ENCODE assay signal across 7 cellular contexts in the genomic region with DNA sequence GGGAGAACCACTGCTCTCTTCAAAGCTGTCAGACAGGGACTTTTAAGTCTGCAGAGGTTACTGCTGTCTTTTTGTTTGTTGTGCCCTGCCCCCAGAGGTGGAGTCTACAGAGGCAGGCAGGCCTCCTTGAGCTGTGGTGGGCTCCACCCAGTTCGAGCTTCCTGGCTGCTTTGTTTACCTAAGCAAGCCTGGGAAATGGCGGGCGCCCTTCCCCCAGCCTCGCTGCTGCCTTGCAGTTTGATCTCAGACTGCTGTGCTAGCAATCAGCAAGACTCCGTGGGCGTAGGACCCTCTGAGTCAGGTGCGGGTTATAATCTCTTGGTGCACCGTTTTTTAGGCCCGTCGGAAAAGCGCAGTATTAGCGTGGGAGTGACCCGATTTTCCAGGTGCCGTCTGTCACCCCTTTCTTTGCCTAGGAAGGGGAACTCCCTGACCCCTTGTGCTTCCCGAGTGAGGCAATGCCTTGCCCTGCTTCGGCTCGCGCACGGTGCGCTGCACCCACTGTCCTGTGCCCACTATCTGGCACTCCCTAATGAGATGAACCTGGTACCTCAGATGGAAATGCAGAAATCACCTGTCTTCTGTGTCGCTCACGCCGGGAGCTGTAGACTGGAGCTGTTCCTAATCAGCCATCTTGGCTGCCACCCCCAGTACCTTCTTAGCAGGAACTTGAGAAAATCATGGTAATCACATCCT. TPM values are rescaled to one million over a fixed set of nuclear protein-coding genes. Genes with fewer than 3 reads are reported as not detected.
DNase-seq lines count a peak whose midpoint lies in the region; ATAC-seq, FAIRE-seq and TF ChIP-seq lines count a peak whose summit lies in the region.
"Not testable (repeated sequence)": the region's sequence is repeated elsewhere in the genome, so short reads cannot be mapped to it uniquely, and the experiment has no call there.

No MANE protein-coding gene starts in this region.

- not testable (repeated sequence) for H3K36me3 ChIP-seq in KMS-11 (ENCODE audit: insufficient read depth); HepG2 (replicated peaks in 1 of 2; ENCODE audit: control insufficient read depth in 1 of 2, insufficient read depth in 2 of 2, low read length in 2 of 2)

- H3K4me2 ChIP-seq in KMS-11 (peak overlapping the region; percentile 51), HepG2 (ENCODE audit: low read depth, low read length) (peak overlapping the region; percentile 76)

- not testable (repeated sequence) for TF ChIP-seq CTCF in KMS-11 (conservative IDR thresholded peaks at IDR 0.05; ENCODE audit: low read depth, low read length)
- peak; percentile 2; the same call in 1 of the 2 replicates for TF ChIP-seq CTCF in HepG2 (CRISPR knock-in tag; IDR thresholded peaks at IDR 0.05)

- H2AFZ ChIP-seq in KMS-11 (ENCODE audit: low read depth), result peak overlapping the region; percentile 56
- peak overlapping the region; percentile 39 for H2AFZ ChIP-seq in HepG2 (ENCODE audit: low read length)

- in situ Hi-C loops in HepG2 (cut with HindIII; ENCODE audit: extremely low pct_ligation_motif_present, low pct_unique_long_range_greater_than_20kb), result not testable (repeated sequence)

- peak; percentile 91 to 96 for DNase-seq in activated CD4-positive, alpha-beta T cell treated with anti-CD3 and anti-CD28 coated beads for 4 hours
- DNase-seq in activated T-cell treated with anti-CD3 and anti-CD28 coated beads for 4 hours (peak; percentile 93), HepG2 (ENCODE audit: low spot score) (peak; percentile 64)
- peak; percentile 95 for DNase-seq in stimulated activated CD4-positive, alpha-beta T cell treated with anti-CD3 and anti-CD28 coated beads, Interleukin-1b, Interleukin-23, amount 100 ng/mL, for 48 hours
- DNase-seq in stimulated activated CD8-positive, alpha-beta memory T cell treated with anti-CD3 and anti-CD28 coated beads, Interleukin-4, amount 100 ng/mL, for 4 hours (ENCODE audit: low read depth in 2 of 2, low spot score in 1 of 2), result peak; percentile 85 to 88

- H3K9me3 Mint-ChIP-seq in activated naive CD4-positive, alpha-beta T cell treated with anti-CD3 and anti-CD28 coated beads, Interleukin-2, amount 50 U/mL, for 24 hours, result not testable (repeated sequence)

- H3K79me2 ChIP-seq in KMS-11 (ENCODE audit: insufficient read depth, low read depth); HepG2 (ENCODE audit: insufficient read depth, low read length): not testable (repeated sequence)

- TSS peak; percentile 49 for BruUV-seq in HepG2 (replicated peaks; lab: Mats Ljungman, UMichigan)

- ATAC-seq in HepG2, result not testable (repeated sequence)

- peak overlapping the region; percentile 88 for H3K4me3 Mint-ChIP-seq in activated naive CD4-positive, alpha-beta T cell treated with anti-CD3 and anti-CD28 coated beads, Interleukin-2, amount 50 U/mL, for 24 hours

- not testable (repeated sequence) for FAIRE-seq in HepG2 (lab: Jason Lieb, UNC)

- 16% methylated on average over 6 of the region's 23 CpGs for WGBS in HepG2 (ENCODE audit: low lambda C conversion rate)

- H3K4me1 Mint-ChIP-seq in activated naive CD4-positive, alpha-beta T cell treated with anti-CD3 and anti-CD28 coated beads, Interleukin-2, amount 50 U/mL, for 24 hours, result peaks cover 63% of the 10 kb centered on the region

- CTCF ChIA-PET in HepG2 (lab: Yijun Ruan, JAX; ENCODE audit: low intra/inter-chr PET ratio, low total read pairs), result not testable (repeated sequence)

- peaks cover 19% of the 10 kb centered on the region for H3K36me3 Mint-ChIP-seq in activated naive CD4-positive, alpha-beta T cell treated with anti-CD3 and anti-CD28 coated beads, Interleukin-2, amount 50 U/mL, for 24 hours

- H3K27ac Mint-ChIP-seq in activated naive CD4-positive, alpha-beta T cell treated with anti-CD3 and anti-CD28 coated beads, Interleukin-2, amount 50 U/mL, for 24 hours, result peak overlapping the region; percentile 97

- POLR2A ChIA-PET in HepG2 (lab: Yijun Ruan, JAX), result interaction anchor here (0.8 to 2.3 kb wide), 8 partner anchors 9 to 312 kb away, joined by 3 to 44 read pairs (median 4); a partner anchor contains a TSS

- H3K4me3 ChIP-seq in KMS-11 (IDR thresholded peaks at IDR 0.05; ENCODE audit: insufficient read depth, low read depth, low read length), result not testable (repeated sequence)
- peak overlapping the region; percentile 51 to 66 (median 60); a peak in 5 of 6 replicates for H3K4me3 ChIP-seq in HepG2 (replicated peaks in 1 of 3; ENCODE audit: insufficient read depth in 1 of 3, low read depth in 2 of 3, low read length in 3 of 3)

- not testable (repeated sequence) for TF ChIP-seq EP300 in HepG2 (IDR thresholded peaks at IDR 0.05; ENCODE audit: low read depth in 2 of 2, low read length in 2 of 2)
- TF ChIP-seq EP300 in HepG2 (CRISPR knock-in tag; IDR thresholded peaks at IDR 0.05; ENCODE audit: borderline replicate concordance), result 0 out of 2 replicates have a peak, but pooled peaks have one; percentile 19

- 0 out of 4 replicates have a peak, but pooled peaks have one; percentile 13 to 19 for TF ChIP-seq POLR2A in HepG2 (IDR thresholded peaks at IDR 0.05; ENCODE audit: insufficient read depth in 1 of 2, low read depth in 2 of 2, low read length in 2 of 2)

- not testable (repeated sequence) for H4K20me1 ChIP-seq in KMS-11 (ENCODE audit: insufficient read depth); HepG2 (ENCODE audit: insufficient read depth, low read length)

- not testable (repeated sequence) for H3K27me3 Mint-ChIP-seq in activated naive CD4-positive, alpha-beta T cell treated with anti-CD3 and anti-CD28 coated beads, Interleukin-2, amount 50 U/mL, for 24 hours

- H3K9ac ChIP-seq in KMS-11 (peak overlapping the region; percentile 75), HepG2 (ENCODE audit: insufficient read depth, low read depth, low read length) (peak overlapping the region; percentile 67)

- peak overlapping the region; percentile 71 for H3K27ac ChIP-seq in KMS-11
- H3K27ac ChIP-seq in HepG2 (ENCODE audit: extremely low read length, insufficient read depth, low read length), result peak overlapping the region; percentile 76

- H3K9me3 ChIP-seq in HepG2 (ENCODE audit: low read length), result not testable (repeated sequence)

- not testable (repeated sequence) for TF ChIP-seq RAD21 in HepG2 (CRISPR knock-in tag; IDR thresholded peaks at IDR 0.05)

- H3K4me1 ChIP-seq in KMS-11 (ENCODE audit: low read depth, poor library complexity, severe bottlenecking), result peaks cover 21% of the 10 kb centered on the region
- H3K4me1 ChIP-seq in HepG2 (ENCODE audit: insufficient read depth, low read length), result peaks cover 47% of the 10 kb centered on the region

- intact Hi-C loops in HepG2 (cut with micrococcal nuclease; ENCODE audit: unreplicated experiment), result loop anchor here (5.0 kb wide), 1 partner anchor 82 kb away; no protein-coding TSS in a partner anchor

- not testable (repeated sequence) for H3K27me3 ChIP-seq in KMS-11 (ENCODE audit: insufficient read depth, low read depth); HepG2 (ENCODE audit: control insufficient read depth in 1 of 2, insufficient read depth in 2 of 2, low read length in 2 of 2)

TF ChIP-seq in HepG2, 621 proteins besides CTCF, POLR2A, EP300 and RAD21 (continues in another document):
- TF ChIP-seq NRL (CRISPR knock-in tag; IDR thresholded peaks at IDR 0.05; ENCODE audit: borderline replicate concordance) (peak; percentile 68; the same call in 1 of the 2 replicates), HDAC2 (CRISPR knock-in tag; IDR thresholded peaks at IDR 0.05) (peak; percentile 63; the same call in 1 of the 2 replicates), ZNF224 (CRISPR knock-in tag; IDR thresholded peaks at IDR 0.05) (0 out of 2 replicates have a peak, but pooled peaks have one; percentile 61), FOXK1 (CRISPR knock-in tag; IDR thresholded peaks at IDR 0.05; ENCODE audit: borderline replicate concordance, low read depth) (peak; percentile 81; the same call in 1 of the 2 replicates), ETV5 (CRISPR knock-in tag; IDR thresholded peaks at IDR 0.05; ENCODE audit: borderline replicate concordance) (peak; percentile 52; the same call in 1 of the 2 replicates)

RNA-seq across cellular contexts. Expression of a gene that starts 56.1 kb away (rescaled TPM):
- total RNA-seq in HepG2 (2016; rRNA removed; fragmentation: Illumina TruSeq; extraction: Trizol), result 11.2 and 14.9 TPM in 2 replicates
- total RNA-seq in HepG2 (2016; cell fraction: cytosol; rRNA removed; fragmentation: Illumina TruSeq; extraction: Trizol; ENCODE audit: low read depth), result 3.2 and 3.7 TPM in 2 replicates
- 13.3 and 15.4 TPM in 2 replicates for total RNA-seq in HepG2 (2016; cell fraction: insoluble cytoplasmic fraction; rRNA removed; fragmentation: Illumina TruSeq; extraction: Trizol)
- total RNA-seq in HepG2 (2016; cell fraction: membrane; rRNA removed; fragmentation: Illumina TruSeq; extraction: Trizol), result 7.0 and 8.4 TPM in 2 replicates
- 3.7 and 5.8 TPM in 2 replicates for total RNA-seq in HepG2 (2016; cell fraction: nucleus; rRNA removed; fragmentation: Illumina TruSeq; extraction: Trizol)
- polyA plus RNA-seq in HepG2 (2011; rRNA removed), result 4.9 and 6.4 TPM in 2 replicates
- 6.7 and 7.1 TPM in 2 replicates for polyA plus RNA-seq in HepG2 (2011; cell fraction: cytosol; rRNA removed)
- polyA plus RNA-seq in HepG2 (2011; cell fraction: nucleus; rRNA removed), result 2.5 TPM in 2 replicates
- polyA plus RNA-seq in HepG2 (2012), result 6.2 and 6.6 TPM in 2 replicates
- 1.0 and 1.2 TPM in 2 replicates for polyA plus RNA-seq in HepG2 (2016; cell fraction: cytosol; fragmentation: Illumina TruSeq; extraction: Trizol; ENCODE audit: low read depth)
- polyA plus RNA-seq in HepG2 (2016; cell fraction: insoluble cytoplasmic fraction; fragmentation: Illumina TruSeq; extraction: Trizol; ENCODE audit: low read depth), result 16.1 and 16.3 TPM in 2 replicates
- polyA plus RNA-seq in HepG2 (2016; cell fraction: membrane; fragmentation: Illumina TruSeq; extraction: Trizol; ENCODE audit: low read depth), result 2.5 and 2.7 TPM in 2 replicates
- 5.1 and 5.5 TPM in 2 replicates for polyA plus RNA-seq in HepG2 (2016; cell fraction: nucleus; fragmentation: Illumina TruSeq; extraction: Trizol; ENCODE audit: insufficient read depth, low read depth)
- polyA minus RNA-seq in HepG2 (2011; rRNA and poly(A)+ RNA removed; ENCODE audit: low replicate concordance), result 3.0 and 11.3 TPM in 2 replicates
- polyA minus RNA-seq in HepG2 (2011; cell fraction: cytosol; rRNA and poly(A)+ RNA removed), result 8.5 and 9.0 TPM in 2 replicates
- 5.5 and 10.3 TPM in 2 replicates for polyA minus RNA-seq in HepG2 (2011; cell fraction: nucleus; rRNA and poly(A)+ RNA removed)
